In genomic region chr7:120862987-120863386, GRCh38 we compare ENCODE assay signal across 14 cellular contexts. TPM values are rescaled to one million over a fixed set of nuclear protein-coding genes. Genes with fewer than 3 reads are reported as not detected.
"Had no signal": no experiment of that assay in that cellular context is flagged by ENCODE, and none has a peak within 500 bp of the region (broad histone marks: within the 10 kb centered on the region; RNA-seq: fewer than 3 reads in every experiment).

No MANE protein-coding gene starts in this region.

- H3K27me3 ChIP-seq: ascending aorta, cardiac muscle cell, testis, upper lobe of left lung had no signal

- H3K27ac ChIP-seq: ascending aorta, cardiac muscle cell, dorsolateral prefrontal cortex, left ventricle myocardium inferior, spleen, testis, upper lobe of left lung had no signal

- DNase-seq: activated CD4-positive, alpha-beta T cell treated with anti-CD3 and anti-CD28 coated beads, Interleukin-2, amount 10 ng/mL, durations not matched to agents 7 days and 5 days; activated CD4-positive, CD25-positive, alpha-beta regulatory T cell; activated CD8-positive, alpha-beta memory T cell treated with anti-CD3 and anti-CD28 coated beads for 24 hours; activated naive CD4-positive, alpha-beta T cell treated with Interleukin-2 at 50 U/mL for 16 hours; activated naive CD8-positive, alpha-beta T cell treated with anti-CD3 and anti-CD28 coated beads, Interleukin-2, amount 50 U/mL, for 24 hours; dorsolateral prefrontal cortex; left ventricle myocardium inferior; spleen; stimulated activated naive CD8-positive, alpha-beta T cell treated with anti-CD3 and anti-CD28 coated beads, Interleukin-15, amount 100 ng/mL, for 72 hours; testis; upper lobe of left lung had no signal

- H3K4me3 ChIP-seq: ascending aorta, cardiac muscle cell, dorsolateral prefrontal cortex, left ventricle myocardium inferior, spleen, testis, upper lobe of left lung had no signal

- ATAC-seq: activated naive CD8-positive, alpha-beta T cell treated with anti-CD3 and anti-CD28 coated beads, Interleukin-2, amount 50 U/mL, for 24 hours; sciatic nerve; stimulated activated naive CD8-positive, alpha-beta T cell treated with anti-CD3 and anti-CD28 coated beads, Interleukin-15, amount 100 ng/mL, for 72 hours had no signal

- H3K36me3 ChIP-seq: ascending aorta, cardiac muscle cell, left ventricle myocardium inferior, spleen, upper lobe of left lung had no signal

- H3K4me1 ChIP-seq: testis had no signal

- H3K9me3 ChIP-seq: ascending aorta, left ventricle myocardium inferior, spleen, testis, upper lobe of left lung had no signal

RNA-seq across cellular contexts. Expression of gene TSPAN12, which starts 5.0 kb away (rescaled TPM):
- total RNA-seq: activated CD4-positive, alpha-beta T cell treated with anti-CD3 and anti-CD28 coated beads, Interleukin-2, amount 10 ng/mL, durations not matched to agents 7 days and 5 days had no signal
